ENCODE assay signal across 1 cellular context in the genomic region with DNA sequence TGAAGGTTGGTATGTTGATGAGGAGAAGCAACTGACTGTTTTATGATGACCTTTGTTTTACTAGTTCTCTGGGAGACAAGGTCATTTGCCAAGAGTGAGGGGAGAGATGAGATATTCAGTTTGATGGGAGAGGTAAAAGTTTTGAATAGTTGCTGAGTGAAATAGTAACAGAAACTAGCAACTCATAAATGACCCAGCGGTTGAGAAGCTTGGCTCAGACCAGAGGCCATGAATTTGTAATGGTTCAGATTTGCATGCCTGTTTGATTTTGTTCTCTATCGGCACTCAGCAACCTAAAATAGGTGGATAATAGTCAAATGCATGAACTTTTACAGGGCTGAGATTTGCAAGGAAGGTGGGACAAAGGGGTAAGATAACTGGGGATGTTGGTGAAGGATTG.
TF ChIP-seq lines count a peak whose summit lies in the region.

No MANE protein-coding gene starts in this region.

TF ChIP-seq in GM12878, 131 proteins besides CTCF, POLR2A, EP300 and RAD21 (continues in another document):
- TF ChIP-seq BCL11A (IDR thresholded peaks at IDR 0.05; ENCODE audit: low read depth, low read length): peak; percentile 14; the same call in 1 of the 2 replicates
- TF ChIP-seq YBX1 (IDR thresholded peaks at IDR 0.05): no peak
- no peak for TF ChIP-seq MEF2B (IDR thresholded peaks at IDR 0.05; ENCODE audit: partially characterized antibody, poor library complexity, severe bottlenecking)
- no peak for TF ChIP-seq PAX5 (IDR thresholded peaks at IDR 0.05; ENCODE audit: borderline replicate concordance, low read depth, low read length)
- no peak for TF ChIP-seq ZNF217 (IDR thresholded peaks at IDR 0.05)
- TF ChIP-seq IRF4 (IDR thresholded peaks at IDR 0.05; ENCODE audit: low read depth, low read length): peak; percentile 79
- TF ChIP-seq EED (IDR thresholded peaks at IDR 0.05; ENCODE audit: low read depth): 0 out of 2 replicates have a peak, but pooled peaks have one; percentile 35
- TF ChIP-seq FOXM1 (IDR thresholded peaks at IDR 0.05; ENCODE audit: low read depth, low read length): no peak
- TF ChIP-seq GABPA (IDR thresholded peaks at IDR 0.05; ENCODE audit: low read depth): no peak
- no peak for TF ChIP-seq NFYA (IDR thresholded peaks at IDR 0.05; ENCODE audit: borderline replicate concordance, low read depth, low read length)
- no peak for TF ChIP-seq SUZ12 (IDR thresholded peaks at IDR 0.05; ENCODE audit: unreplicated experiment)
- no peak for TF ChIP-seq ESRRA (IDR thresholded peaks at IDR 0.05; ENCODE audit: low read length)
- no peak for TF ChIP-seq FOXK2 (IDR thresholded peaks at IDR 0.05)
- no peak for TF ChIP-seq SMAD5 (IDR thresholded peaks at IDR 0.05; ENCODE audit: low read depth)
- no peak for TF ChIP-seq BMI1 (IDR thresholded peaks at IDR 0.05; ENCODE audit: borderline replicate concordance)
- TF ChIP-seq ZNF592 (IDR thresholded peaks at IDR 0.05): no peak
- no peak for TF ChIP-seq NBN (IDR thresholded peaks at IDR 0.05)
- TF ChIP-seq, protein P1, sequence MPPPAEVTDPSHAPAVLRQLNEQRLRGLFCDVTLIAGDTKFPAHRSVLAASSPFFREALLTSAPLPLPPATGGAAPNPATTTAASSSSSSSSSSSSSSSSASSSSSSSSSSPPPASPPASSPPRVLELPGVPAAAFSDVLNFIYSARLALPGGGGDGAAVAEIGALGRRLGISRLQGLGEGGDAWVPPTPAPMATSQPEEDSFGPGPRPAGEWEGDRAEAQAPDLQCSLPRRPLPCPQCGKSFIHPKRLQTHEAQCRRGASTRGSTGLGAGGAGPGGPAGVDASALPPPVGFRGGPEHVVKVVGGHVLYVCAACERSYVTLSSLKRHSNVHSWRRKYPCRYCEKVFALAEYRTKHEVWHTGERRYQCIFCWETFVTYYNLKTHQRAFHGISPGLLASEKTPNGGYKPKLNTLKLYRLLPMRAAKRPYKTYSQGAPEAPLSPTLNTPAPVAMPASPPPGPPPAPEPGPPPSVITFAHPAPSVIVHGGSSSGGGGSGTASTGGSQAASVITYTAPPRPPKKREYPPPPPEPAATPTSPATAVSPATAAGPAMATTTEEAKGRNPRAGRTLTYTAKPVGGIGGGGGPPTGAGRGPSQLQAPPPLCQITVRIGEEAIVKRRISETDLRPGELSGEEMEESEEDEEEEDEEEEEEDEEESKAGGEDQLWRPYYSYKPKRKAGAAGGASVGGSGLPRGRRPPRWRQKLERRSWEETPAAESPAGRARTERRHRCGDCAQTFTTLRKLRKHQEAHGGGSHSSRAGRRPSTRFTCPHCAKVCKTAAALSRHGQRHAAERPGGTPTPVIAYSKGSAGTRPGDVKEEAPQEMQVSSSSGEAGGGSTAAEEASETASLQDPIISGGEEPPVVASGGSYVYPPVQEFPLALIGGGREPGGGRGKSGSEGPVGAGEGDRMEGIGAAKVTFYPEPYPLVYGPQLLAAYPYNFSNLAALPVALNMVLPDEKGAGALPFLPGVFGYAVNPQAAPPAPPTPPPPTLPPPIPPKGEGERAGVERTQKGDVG (CRISPR knock-in tag; IDR thresholded peaks at IDR 0.05): no peak
- TF ChIP-seq RELA (IDR thresholded peaks at IDR 0.05; ENCODE audit: borderline replicate concordance, partially characterized antibody): no peak
- TF ChIP-seq, protein P2, sequence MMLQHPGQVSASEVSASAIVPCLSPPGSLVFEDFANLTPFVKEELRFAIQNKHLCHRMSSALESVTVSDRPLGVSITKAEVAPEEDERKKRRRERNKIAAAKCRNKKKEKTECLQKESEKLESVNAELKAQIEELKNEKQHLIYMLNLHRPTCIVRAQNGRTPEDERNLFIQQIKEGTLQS (IDR thresholded peaks at IDR 0.05; ENCODE audit: borderline replicate concordance, extremely low read depth, low read depth, low read length): no peak
- no peak for TF ChIP-seq HDAC6 (IDR thresholded peaks at IDR 0.05; ENCODE audit: unreplicated experiment)
- TF ChIP-seq HDAC2 (IDR thresholded peaks at IDR 0.05): no peak
- TF ChIP-seq SIX5 (IDR thresholded peaks at IDR 0.05; ENCODE audit: low read depth, low read length, severe bottlenecking): no peak
- TF ChIP-seq BHLHE40 (IDR thresholded peaks at IDR 0.05; ENCODE audit: borderline replicate concordance in 1 of 2, low read depth in 2 of 2, low read length in 1 of 2): no peak
- no peak for TF ChIP-seq HSF1 (IDR thresholded peaks at IDR 0.05; ENCODE audit: low read depth, low read length)
- TF ChIP-seq NFXL1 (IDR thresholded peaks at IDR 0.05; ENCODE audit: borderline replicate concordance): no peak
- peak; percentile 83 for TF ChIP-seq JUNB (IDR thresholded peaks at IDR 0.05)
- no peak for TF ChIP-seq BRCA1 (IDR thresholded peaks at IDR 0.05; ENCODE audit: low read depth, low read length)
- no peak for TF ChIP-seq MYC (IDR thresholded peaks at IDR 0.05; ENCODE audit: insufficient read depth, insufficient read length, insufficient replicate concordance, low read length, severe bottlenecking)
- TF ChIP-seq ELK1 (IDR thresholded peaks at IDR 0.05; ENCODE audit: low read depth, low read length): no peak
- TF ChIP-seq SREBF2 (IDR thresholded peaks at IDR 0.05; ENCODE audit: low read length): no peak
- TF ChIP-seq CHD2 (IDR thresholded peaks at IDR 0.05; ENCODE audit: borderline replicate concordance, low read depth, low read length): no peak
- no peak for TF ChIP-seq SMAD1 (IDR thresholded peaks at IDR 0.05; ENCODE audit: low read depth, partially characterized antibody)
- TF ChIP-seq E2F8 (IDR thresholded peaks at IDR 0.05; ENCODE audit: low read depth, partially characterized antibody): no peak
- TF ChIP-seq RUNX3 (IDR thresholded peaks at IDR 0.05; ENCODE audit: low read length): peak; percentile 72
- no peak for TF ChIP-seq CREB1 (IDR thresholded peaks at IDR 0.05; ENCODE audit: low read depth)
- TF ChIP-seq EGR1 (IDR thresholded peaks at IDR 0.05; ENCODE audit: borderline replicate concordance in 1 of 2, low read depth in 2 of 2, low read length in 2 of 2): no peak
- TF ChIP-seq ZNF274 (IDR thresholded peaks at IDR 0.05; ENCODE audit: insufficient read depth, insufficient read length): no peak
- TF ChIP-seq POU2F2 (IDR thresholded peaks at IDR 0.05; ENCODE audit: borderline replicate concordance, low read depth, low read length): peak; percentile 59; the same call in 1 of the 3 replicates
- TF ChIP-seq SIN3A (IDR thresholded peaks at IDR 0.05; ENCODE audit: low read depth, low read length): no peak
- no peak for TF ChIP-seq GATAD2B (conservative IDR thresholded peaks at IDR 0.05; ENCODE audit: low read depth)
- no peak for TF ChIP-seq TCF7 (IDR thresholded peaks at IDR 0.05; ENCODE audit: borderline replicate concordance)
- TF ChIP-seq, protein P3, sequence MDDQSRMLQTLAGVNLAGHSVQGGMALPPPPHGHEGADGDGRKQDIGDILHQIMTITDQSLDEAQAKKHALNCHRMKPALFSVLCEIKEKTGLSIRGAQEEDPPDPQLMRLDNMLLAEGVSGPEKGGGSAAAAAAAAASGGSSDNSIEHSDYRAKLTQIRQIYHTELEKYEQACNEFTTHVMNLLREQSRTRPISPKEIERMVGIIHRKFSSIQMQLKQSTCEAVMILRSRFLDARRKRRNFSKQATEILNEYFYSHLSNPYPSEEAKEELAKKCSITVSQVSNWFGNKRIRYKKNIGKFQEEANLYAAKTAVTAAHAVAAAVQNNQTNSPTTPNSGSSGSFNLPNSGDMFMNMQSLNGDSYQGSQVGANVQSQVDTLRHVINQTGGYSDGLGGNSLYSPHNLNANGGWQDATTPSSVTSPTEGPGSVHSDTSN (IDR thresholded peaks at IDR 0.05; ENCODE audit: insufficient replicate concordance, low read depth, low read length): no peak
- no peak for TF ChIP-seq IRF5 (IDR thresholded peaks at IDR 0.05; ENCODE audit: borderline replicate concordance)
